14 cellular contexts compared by ENCODE assay signal in genomic region chr14:106378191-106378590, GRCh38.
DNase-seq lines count a peak whose midpoint lies in the region; ATAC-seq and TF ChIP-seq lines count a peak whose summit lies in the region.
"Had no signal": no experiment of that assay in that cellular context is flagged by ENCODE, and none has a peak within 500 bp of the region (broad histone marks: within the 10 kb centered on the region; RNA-seq: fewer than 3 reads in every experiment).

No MANE protein-coding gene starts in this region.

- H3K4me3 ChIP-seq in CD4-positive, alpha-beta memory T cell (ENCODE audit: low read length in 2 of 2), result no peak overlapping the region
- H3K4me3 ChIP-seq: gastroesophageal sphincter, vagina had no signal

- DNase-seq in CD4-positive, alpha-beta memory T cell, result peak in 3 of 5 donors; percentile 28 to 39 (median 33)
- peak; percentile 70 for DNase-seq in activated CD8-positive, alpha-beta T cell treated with anti-CD3 and anti-CD28 coated beads for 36 hours
- peak in 4 of 10 donors; percentile 7 to 30 (median 20) for DNase-seq in naive thymus-derived CD8-positive, alpha-beta T cell
- DNase-seq in AG20443 (ENCODE audit: low spot score) (no peak), substantia nigra (lab: John Stamatoyannopoulos, UW) (no peak), HuH-7.5 (ENCODE audit: low spot score) (no peak)
- DNase-seq: NCI-H748 treated with DMSO at 0.1 percent for 48 hours had no signal

- no peaks in the 10 kb centered on the region for H3K36me3 Mint-ChIP-seq in CD4-positive, alpha-beta memory T cell
- H3K36me3 Mint-ChIP-seq in activated CD8-positive, alpha-beta T cell treated with anti-CD3 and anti-CD28 coated beads for 36 hours (ENCODE audit: low read depth), result no peaks in the 10 kb centered on the region
- no peaks in the 10 kb centered on the region for H3K36me3 Mint-ChIP-seq in naive thymus-derived CD8-positive, alpha-beta T cell
- H3K36me3 Mint-ChIP-seq: activated naive CD8-positive, alpha-beta T cell had no signal

- CTCF ChIA-PET in CD4-positive, alpha-beta memory T cell (lab: Charles Lee; ENCODE audit: partially characterized antibody), result interaction anchor here (0.9 to 1.4 kb wide), 3 partner anchors 17 to 121 kb away, joined by 3 to 4 read pairs (median 4); no protein-coding TSS in a partner anchor
- CTCF ChIA-PET in activated CD8-positive, alpha-beta T cell treated with anti-CD3 and anti-CD28 coated beads for 36 hours (lab: Charles Lee), result interaction anchor here (0.6 to 10.3 kb wide), 13 partner anchors 8 to 180 kb away, joined by 3 to 136 read pairs (median 4); no protein-coding TSS in a partner anchor

- peaks cover 0 to 2% (median 0%) of the 10 kb centered on the region in 8 donors for H3K9me3 Mint-ChIP-seq in CD4-positive, alpha-beta memory T cell
- H3K9me3 Mint-ChIP-seq in activated CD8-positive, alpha-beta T cell treated with anti-CD3 and anti-CD28 coated beads for 36 hours, result no peaks in the 10 kb centered on the region
- no peaks in the 10 kb centered on the region for H3K9me3 Mint-ChIP-seq in naive thymus-derived CD8-positive, alpha-beta T cell
- H3K9me3 Mint-ChIP-seq: dendritic cell treated with granulocyte-macrophage colony-stimulating factor and Interleukin-4, amounts not matched to agents 40 ng/mL and 50 ng/mL, for 4 days had no signal

- intact Hi-C loops in CD4-positive, alpha-beta memory T cell (cut with micrococcal nuclease), result loop anchor here (10.0 kb wide), 1 partner anchor 73 kb away; no protein-coding TSS in a partner anchor
- intact Hi-C loops in activated CD8-positive, alpha-beta T cell treated with anti-CD3 and anti-CD28 coated beads for 36 hours (cut with micrococcal nuclease), result no loop called here

- no peak overlapping the region for H3K27ac Mint-ChIP-seq in CD4-positive, alpha-beta memory T cell
- H3K27ac Mint-ChIP-seq in activated CD8-positive, alpha-beta T cell treated with anti-CD3 and anti-CD28 coated beads for 36 hours, result no peak overlapping the region
- H3K27ac Mint-ChIP-seq in naive thymus-derived CD8-positive, alpha-beta T cell, result no peak overlapping the region
- H3K27ac Mint-ChIP-seq: activated naive CD8-positive, alpha-beta T cell; dendritic cell treated with granulocyte-macrophage colony-stimulating factor and Interleukin-4, amounts not matched to agents 40 ng/mL and 50 ng/mL, for 4 days; progenitor cell of endocrine pancreas had no signal

- H3K27ac ChIP-seq in CD4-positive, alpha-beta memory T cell (ENCODE audit: low read depth, low read length), result no peak overlapping the region
- H3K27ac ChIP-seq in substantia nigra (ENCODE audit: low read depth, low read length, poor library complexity, severe bottlenecking), result no peak overlapping the region
- H3K27ac ChIP-seq: gastroesophageal sphincter, vagina had no signal

- H3K4me1 ChIP-seq in CD4-positive, alpha-beta memory T cell (ENCODE audit: insufficient read depth, low read length), result peaks cover 14% of the 10 kb centered on the region
- H3K4me1 ChIP-seq: gastroesophageal sphincter, vagina had no signal

- H3K4me1 Mint-ChIP-seq in CD4-positive, alpha-beta memory T cell, result peaks cover 2 to 20% (median 17%) of the 10 kb centered on the region in 4 donors
- H3K4me1 Mint-ChIP-seq in activated CD8-positive, alpha-beta T cell treated with anti-CD3 and anti-CD28 coated beads for 36 hours (ENCODE audit: low read depth), result peaks cover 17% of the 10 kb centered on the region
- peaks cover 10 to 14% (median 12%) of the 10 kb centered on the region in 4 donors for H3K4me1 Mint-ChIP-seq in naive thymus-derived CD8-positive, alpha-beta T cell

- peak; percentile 37 for TF ChIP-seq CTCF in LNCAP (IDR thresholded peaks at IDR 0.05)
- peak; percentile 81 for TF ChIP-seq CTCF in activated CD8-positive, alpha-beta T cell treated with anti-CD3 and anti-CD28 coated beads for 36 hours (IDR thresholded peaks at IDR 0.05)

- H3K36me3 ChIP-seq in CD4-positive, alpha-beta memory T cell (ENCODE audit: insufficient read depth, low read length), result no peaks in the 10 kb centered on the region
- H3K36me3 ChIP-seq: gastroesophageal sphincter, vagina had no signal

- H3K27me3 ChIP-seq in CD4-positive, alpha-beta memory T cell (ENCODE audit: insufficient read depth, low read length), result no peaks in the 10 kb centered on the region
- H3K27me3 ChIP-seq: vagina had no signal

- ATAC-seq in activated CD8-positive, alpha-beta T cell treated with anti-CD3 and anti-CD28 coated beads for 36 hours, result peak; percentile 66
- peak; percentile 33 to 44 for ATAC-seq in naive thymus-derived CD8-positive, alpha-beta T cell
- ATAC-seq in GM19324 (IDR thresholded peaks at IDR 0.05; ENCODE audit: low FRiP score, unreplicated experiment), result no peak
- ATAC-seq: gastroesophageal sphincter had no signal

- H3K4me3 Mint-ChIP-seq in CD4-positive, alpha-beta memory T cell, result no peak overlapping the region
- H3K4me3 Mint-ChIP-seq in activated CD8-positive, alpha-beta T cell treated with anti-CD3 and anti-CD28 coated beads for 36 hours, result no peak overlapping the region
- no peak overlapping the region for H3K4me3 Mint-ChIP-seq in naive thymus-derived CD8-positive, alpha-beta T cell
- H3K4me3 Mint-ChIP-seq: activated naive CD8-positive, alpha-beta T cell; dendritic cell treated with granulocyte-macrophage colony-stimulating factor and Interleukin-4, amounts not matched to agents 40 ng/mL and 50 ng/mL, for 4 days had no signal

- no peaks in the 10 kb centered on the region for H3K9me3 ChIP-seq in CD4-positive, alpha-beta memory T cell (ENCODE audit: control insufficient read depth in 1 of 2, low read length in 2 of 2)
- H3K9me3 ChIP-seq: gastroesophageal sphincter, vagina had no signal

- POLR2A ChIA-PET in CD4-positive, alpha-beta memory T cell (lab: Charles Lee; ENCODE audit: partially characterized antibody), result no interaction called here
- POLR2A ChIA-PET in activated CD8-positive, alpha-beta T cell treated with anti-CD3 and anti-CD28 coated beads for 36 hours (lab: Charles Lee), result no interaction called here
- POLR2A ChIA-PET in naive thymus-derived CD8-positive, alpha-beta T cell (lab: Charles Lee), result no interaction called here

- peaks cover 1 to 4% of the 10 kb centered on the region in 2 donors for H3K27me3 Mint-ChIP-seq in CD4-positive, alpha-beta memory T cell
- H3K27me3 Mint-ChIP-seq in activated CD8-positive, alpha-beta T cell treated with anti-CD3 and anti-CD28 coated beads for 36 hours, result peaks cover 2% of the 10 kb centered on the region
- H3K27me3 Mint-ChIP-seq in naive thymus-derived CD8-positive, alpha-beta T cell, result peaks cover 3 to 17% (median 10%) of the 10 kb centered on the region in 5 donors
- H3K27me3 Mint-ChIP-seq: progenitor cell of endocrine pancreas had no signal

Comparison
In these comparisons a context has a peak if more than half of its experiments do, and no peak if none do; other contexts are left out.
1. DNase-seq: peak in CD4-positive, alpha-beta memory T cell (3 of 5) and activated CD8-positive, alpha-beta T cell treated with anti-CD3 and anti-CD28 coated beads for 36 hours (single experiment); none in AG20443 (single experiment), substantia nigra (0 of 49) and HuH-7.5 (single experiment).